Comparison of ENCODE assay signal across 24 cellular contexts in the genomic region with DNA sequence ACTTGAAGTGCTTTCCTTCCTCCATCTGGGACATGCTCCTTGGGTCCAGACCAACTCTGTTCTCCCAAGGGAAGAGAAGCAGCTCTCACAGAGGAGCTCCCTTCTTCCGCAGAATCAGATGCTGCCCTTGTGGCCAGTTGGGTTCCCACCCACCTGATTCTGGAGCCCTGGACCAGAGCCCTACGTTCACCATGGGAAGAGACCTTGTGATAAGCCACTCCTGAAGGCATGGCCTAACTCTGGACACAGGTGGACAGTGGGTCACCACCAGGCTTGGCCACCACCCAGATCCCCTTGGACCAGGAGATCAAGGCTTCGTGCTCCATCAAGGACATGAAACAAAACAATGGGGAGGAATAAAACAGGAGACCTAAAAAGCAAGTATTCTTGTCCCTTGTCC.
A peak's percentile ranks its signal among the peaks of the same experiment; 100 is the strongest.
DNase-seq lines count a peak whose midpoint lies in the region; ATAC-seq lines count a peak whose summit lies in the region.
"Had no signal": no experiment of that assay in that cellular context is flagged by ENCODE, and none has a peak within 500 bp of the region (broad histone marks: within the 10 kb centered on the region; RNA-seq: fewer than 3 reads in every experiment).

No MANE protein-coding gene starts in this region.

- no peak for DNase-seq in activated naive CD8-positive, alpha-beta T cell treated with anti-CD3 and anti-CD28 coated beads for 36 hours
- no peak for DNase-seq in central memory CD8-positive, alpha-beta T cell (ENCODE audit: low spot score in 2 of 2)
- DNase-seq in islet precursor cell: peak; percentile 12
- DNase-seq in GF-D8 (lab: John Stamatoyannopoulos, UW): no peak
- DNase-seq in NCI-H526 (lab: John Stamatoyannopoulos, UW): no peak
- no peak for DNase-seq in stimulated activated naive CD4-positive, alpha-beta T cell treated with Interleukin-2 at 50 U/mL for 16 hours (lab: John Stamatoyannopoulos, UW)
- DNase-seq: C1 segment of cervical spinal cord, Caco-2, H7, KBM-7, MG63, NCI-H1105 treated with DMSO at 0.1 percent for 48 hours, NCI-H146, NCI-H1930, NCI-H2107, NCI-H446, NCI-H524 treated with DMSO at 0.1 percent for 48 hours, NCI-H82, PC-9, Right ventricle myocardium superior, RPMI8226 had no signal

- H3K27me3 Mint-ChIP-seq in activated naive CD8-positive, alpha-beta T cell: peaks cover 6% of the 10 kb centered on the region
- peaks cover 16% of the 10 kb centered on the region for H3K27me3 Mint-ChIP-seq in activated naive CD8-positive, alpha-beta T cell treated with anti-CD3 and anti-CD28 coated beads for 36 hours
- H3K27me3 Mint-ChIP-seq in central memory CD8-positive, alpha-beta T cell: peaks cover 21% of the 10 kb centered on the region

- H3K9me3 Mint-ChIP-seq in activated naive CD8-positive, alpha-beta T cell (ENCODE audit: low read depth): no peaks in the 10 kb centered on the region
- H3K9me3 Mint-ChIP-seq in activated naive CD8-positive, alpha-beta T cell treated with anti-CD3 and anti-CD28 coated beads for 36 hours: no peaks in the 10 kb centered on the region
- H3K9me3 Mint-ChIP-seq in central memory CD8-positive, alpha-beta T cell: no peaks in the 10 kb centered on the region
- H3K9me3 Mint-ChIP-seq: CD8-positive, alpha-beta T cell had no signal

- peak overlapping the region; percentile 32 for H3K4me3 Mint-ChIP-seq in activated naive CD8-positive, alpha-beta T cell
- no peak overlapping the region for H3K4me3 Mint-ChIP-seq in activated naive CD8-positive, alpha-beta T cell treated with anti-CD3 and anti-CD28 coated beads for 36 hours
- H3K4me3 Mint-ChIP-seq in central memory CD8-positive, alpha-beta T cell: no peak overlapping the region
- H3K4me3 Mint-ChIP-seq: CD8-positive, alpha-beta T cell had no signal

- peaks cover 4% of the 10 kb centered on the region for H3K4me1 Mint-ChIP-seq in activated naive CD8-positive, alpha-beta T cell (ENCODE audit: low read depth)
- H3K4me1 Mint-ChIP-seq in activated naive CD8-positive, alpha-beta T cell treated with anti-CD3 and anti-CD28 coated beads for 36 hours: peaks cover 11% of the 10 kb centered on the region
- H3K4me1 Mint-ChIP-seq in central memory CD8-positive, alpha-beta T cell: peaks cover 15% of the 10 kb centered on the region

- no peaks in the 10 kb centered on the region for H3K36me3 Mint-ChIP-seq in activated naive CD8-positive, alpha-beta T cell
- H3K36me3 Mint-ChIP-seq in activated naive CD8-positive, alpha-beta T cell treated with anti-CD3 and anti-CD28 coated beads for 36 hours: no peaks in the 10 kb centered on the region
- peaks cover 2% of the 10 kb centered on the region for H3K36me3 Mint-ChIP-seq in central memory CD8-positive, alpha-beta T cell (ENCODE audit: insufficient read depth)
- H3K36me3 Mint-ChIP-seq: CD8-positive, alpha-beta T cell had no signal

- ATAC-seq in central memory CD8-positive, alpha-beta T cell (replicated peaks; ENCODE audit: extremely low read depth, poor library complexity, severe bottlenecking): no peak
- ATAC-seq: CD8-positive, alpha-beta T cell; GM12878 had no signal

- no peak overlapping the region for H3K27ac Mint-ChIP-seq in activated naive CD8-positive, alpha-beta T cell
- H3K27ac Mint-ChIP-seq in activated naive CD8-positive, alpha-beta T cell treated with anti-CD3 and anti-CD28 coated beads for 36 hours: no peak overlapping the region
- H3K27ac Mint-ChIP-seq in central memory CD8-positive, alpha-beta T cell (ENCODE audit: low read depth): peak overlapping the region; percentile 1
- H3K27ac Mint-ChIP-seq: CD8-positive, alpha-beta T cell had no signal
